ENCODE assay signal across 8 cellular contexts in the genomic region with DNA sequence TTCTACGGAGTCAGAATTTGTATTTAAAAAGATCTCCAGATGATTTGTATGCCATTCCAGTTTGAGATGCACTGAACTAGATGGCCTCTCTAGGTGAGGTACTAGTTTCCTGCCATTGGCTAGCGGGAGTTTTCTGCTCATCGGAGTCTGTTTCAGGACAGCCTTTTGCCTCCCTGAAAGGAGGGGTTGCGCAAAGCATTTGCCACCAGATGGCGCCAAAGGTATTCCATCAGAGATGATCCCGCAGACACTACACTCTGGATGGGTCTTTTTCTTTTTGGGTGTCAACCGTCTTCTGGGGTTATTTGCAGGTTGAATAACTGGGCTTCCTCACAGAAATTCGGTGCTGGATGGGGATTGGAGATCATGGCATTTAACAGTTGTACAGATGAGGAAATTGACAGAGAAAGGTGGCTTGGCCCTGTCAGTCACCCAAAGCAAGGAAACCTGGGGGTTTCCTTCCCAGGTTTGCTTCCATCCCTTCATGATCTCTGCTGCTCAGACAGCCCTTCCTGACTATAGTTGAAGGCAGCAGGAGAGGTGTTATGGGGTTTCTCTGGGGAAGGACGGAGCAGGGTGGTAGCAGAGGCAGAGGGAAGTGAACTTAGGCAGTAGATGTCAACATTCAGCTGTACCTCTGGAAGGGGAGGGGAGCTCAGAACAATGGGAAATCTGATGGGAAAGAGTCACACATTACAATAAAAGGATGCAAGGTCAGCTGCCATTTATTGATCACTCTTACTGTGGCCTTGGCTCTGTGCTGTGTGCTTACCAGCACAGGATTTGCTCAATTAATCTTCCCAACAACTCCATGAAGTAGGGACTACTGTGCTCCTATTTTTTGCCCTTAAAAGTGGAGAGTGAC.
DNase-seq lines count a peak whose midpoint lies in the region; ATAC-seq and TF ChIP-seq lines count a peak whose summit lies in the region.

No MANE protein-coding gene starts in this region.

- ATAC-seq in activated naive CD4-positive, alpha-beta T cell treated with anti-CD3 and anti-CD28 coated beads, Interleukin-2, amount 50 U/mL, for 72 hours = peak; percentile 90 to 92
- ATAC-seq in heart right ventricle = peak; percentile 73 to 89 (median 84)

- intact Hi-C loops in heart right ventricle (cut with DNase I) = loop anchor here (1.0 to 10.0 kb wide), 16 partner anchors 61 to 461 kb away; partner anchors contain the start of genes ME3 (in 4 of the 10) and PRSS23 (in 3 of the 10)

- no peaks in the 10 kb centered on the region for H3K27me3 ChIP-seq in heart right ventricle

- H3K4me1 ChIP-seq in HEK293 (ENCODE audit: control insufficient read depth, insufficient read depth, low read length) = peaks cover 4% of the 10 kb centered on the region; the same call in 1 of the 2 replicates
- peaks cover 12 to 55% (median 42%) of the 10 kb centered on the region in 9 donors for H3K4me1 ChIP-seq in heart right ventricle

- peak; percentile 83 for DNase-seq in NAMALWA (ENCODE audit: low spot score)
- peak; percentile 52 for DNase-seq in SKM-1 treated with dmso at 0.1 percent for 144 hours (lab: John Stamatoyannopoulos, UW; ENCODE audit: unreplicated experiment)
- DNase-seq in activated naive CD4-positive, alpha-beta T cell treated with anti-CD3 and anti-CD28 coated beads, Interleukin-2, amount 50 U/mL, for 72 hours (ENCODE audit: low spot score in 2 of 2) = peak; percentile 66 to 88
- DNase-seq in heart right ventricle = peak; percentile 76 to 90
- DNase-seq in retina = peak; percentile 84
- no peak for DNase-seq in cortex of kidney (lab: John Stamatoyannopoulos, UW)

- peak overlapping the region; percentile 12 to 58 for H3K27ac Mint-ChIP-seq in activated naive CD4-positive, alpha-beta T cell treated with anti-CD3 and anti-CD28 coated beads, Interleukin-2, amount 50 U/mL, for 72 hours

- TF ChIP-seq CTCF in GM12801 (IDR thresholded peaks at IDR 0.05; ENCODE audit: extremely low read depth, insufficient read length) (peak; percentile 79), HEK293 (tag by site-specific recombination; IDR thresholded peaks at IDR 0.05) (peak; percentile 67; the same call in 1 of the 2 replicates), heart right ventricle (IDR thresholded peaks at IDR 0.05) (peak; percentile 90 to 97 (median 94))

- CTCF ChIA-PET in HEK293 (lab: Yijun Ruan, JAX) = interaction anchor here (0.6 to 2.9 kb wide), 44 partner anchors 15 to 462 kb away, joined by 3 to 24 read pairs (median 4); no protein-coding TSS in a partner anchor

- H3K4me3 ChIP-seq in HEK293 (ENCODE audit: low read depth, low read length) (no peak overlapping the region), heart right ventricle (no peak overlapping the region)

- peaks cover 0 to 5% of the 10 kb centered on the region in 2 donors for H3K36me3 Mint-ChIP-seq in activated naive CD4-positive, alpha-beta T cell treated with anti-CD3 and anti-CD28 coated beads, Interleukin-2, amount 50 U/mL, for 72 hours

- H3K9me3 Mint-ChIP-seq in activated naive CD4-positive, alpha-beta T cell treated with anti-CD3 and anti-CD28 coated beads, Interleukin-2, amount 50 U/mL, for 72 hours = no peaks in the 10 kb centered on the region

- H3K36me3 ChIP-seq in HEK293 (ENCODE audit: control insufficient read depth in 2 of 2, insufficient read depth in 1 of 2, low read length in 2 of 2) = no peaks in the 10 kb centered on the region
- peaks cover 0 to 3% (median 0%) of the 10 kb centered on the region in 9 donors for H3K36me3 ChIP-seq in heart right ventricle

- POLR2A ChIA-PET in HEK293 (lab: Yijun Ruan, JAX) = interaction anchor here (0.6 to 1.2 kb wide), 3 partner anchors 103 to 334 kb away, joined by 3 to 8 read pairs (median 3); no protein-coding TSS in a partner anchor

- H3K9me3 ChIP-seq in HEK293 (ENCODE audit: control insufficient read depth, insufficient read depth, low read depth, low read length) = no peaks in the 10 kb centered on the region
- no peaks in the 10 kb centered on the region for H3K9me3 ChIP-seq in heart right ventricle

- WGBS in heart right ventricle, 2 donors = 16 to 18% methylated on average over 9 of the region's 9 CpGs

- H3K27ac ChIP-seq in HEK293 (ENCODE audit: extremely low read depth, low read depth, low read length) (no peak overlapping the region), heart right ventricle (peak overlapping the region in 6 of 10 donors; percentile 1 to 70 (median 28))

TF ChIP-seq in HEK293, 187 proteins besides CTCF, POLR2A, EP300 and RAD21 (continues in another document):
- TF ChIP-seq TCF7L2 (IDR thresholded peaks at IDR 0.05; ENCODE audit: borderline replicate concordance, low read depth, low read length) (no peak), ZNF654 (tag by site-specific recombination; IDR thresholded peaks at IDR 0.05; ENCODE audit: low read depth) (peak; percentile 89), ZNF639 (tag by site-specific recombination; IDR thresholded peaks at IDR 0.05) (no peak), ZNF660 (tag by site-specific recombination; IDR thresholded peaks at IDR 0.05) (peak; percentile 71; the same call in 1 of the 2 replicates), ZNF335 (tag by site-specific recombination; conservative IDR thresholded peaks at IDR 0.05) (no peak; the same call in 1 of the 2 replicates), ZNF112 (tag by site-specific recombination; IDR thresholded peaks at IDR 0.05) (no peak), ZNF10 (tag by site-specific recombination; IDR thresholded peaks at IDR 0.05) (no peak), ZNF426 (tag by site-specific recombination; IDR thresholded peaks at IDR 0.05) (no peak)
- TF ChIP-seq, protein P1, sequence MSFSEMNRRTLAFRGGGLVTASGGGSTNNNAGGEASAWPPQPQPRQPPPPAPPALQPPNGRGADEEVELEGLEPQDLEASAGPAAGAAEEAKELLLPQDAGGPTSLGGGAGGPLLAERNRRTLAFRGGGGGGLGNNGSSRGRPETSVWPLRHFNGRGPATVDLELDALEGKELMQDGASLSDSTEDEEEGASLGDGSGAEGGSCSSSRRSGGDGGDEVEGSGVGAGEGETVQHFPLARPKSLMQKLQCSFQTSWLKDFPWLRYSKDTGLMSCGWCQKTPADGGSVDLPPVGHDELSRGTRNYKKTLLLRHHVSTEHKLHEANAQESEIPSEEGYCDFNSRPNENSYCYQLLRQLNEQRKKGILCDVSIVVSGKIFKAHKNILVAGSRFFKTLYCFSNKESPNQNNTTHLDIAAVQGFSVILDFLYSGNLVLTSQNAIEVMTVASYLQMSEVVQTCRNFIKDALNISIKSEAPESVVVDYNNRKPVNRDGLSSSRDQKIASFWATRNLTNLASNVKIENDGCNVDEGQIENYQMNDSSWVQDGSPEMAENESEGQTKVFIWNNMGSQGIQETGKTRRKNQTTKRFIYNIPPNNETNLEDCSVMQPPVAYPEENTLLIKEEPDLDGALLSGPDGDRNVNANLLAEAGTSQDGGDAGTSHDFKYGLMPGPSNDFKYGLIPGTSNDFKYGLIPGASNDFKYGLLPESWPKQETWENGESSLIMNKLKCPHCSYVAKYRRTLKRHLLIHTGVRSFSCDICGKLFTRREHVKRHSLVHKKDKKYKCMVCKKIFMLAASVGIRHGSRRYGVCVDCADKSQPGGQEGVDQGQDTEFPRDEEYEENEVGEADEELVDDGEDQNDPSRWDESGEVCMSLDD (tag by site-specific recombination; IDR thresholded peaks at IDR 0.05) = no peak
- TF ChIP-seq, protein P2, sequence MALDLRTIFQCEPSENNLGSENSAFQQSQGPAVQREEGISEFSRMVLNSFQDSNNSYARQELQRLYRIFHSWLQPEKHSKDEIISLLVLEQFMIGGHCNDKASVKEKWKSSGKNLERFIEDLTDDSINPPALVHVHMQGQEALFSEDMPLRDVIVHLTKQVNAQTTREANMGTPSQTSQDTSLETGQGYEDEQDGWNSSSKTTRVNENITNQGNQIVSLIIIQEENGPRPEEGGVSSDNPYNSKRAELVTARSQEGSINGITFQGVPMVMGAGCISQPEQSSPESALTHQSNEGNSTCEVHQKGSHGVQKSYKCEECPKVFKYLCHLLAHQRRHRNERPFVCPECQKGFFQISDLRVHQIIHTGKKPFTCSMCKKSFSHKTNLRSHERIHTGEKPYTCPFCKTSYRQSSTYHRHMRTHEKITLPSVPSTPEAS (tag by site-specific recombination; IDR thresholded peaks at IDR 0.05) = no peak
- TF ChIP-seq, protein P3, sequence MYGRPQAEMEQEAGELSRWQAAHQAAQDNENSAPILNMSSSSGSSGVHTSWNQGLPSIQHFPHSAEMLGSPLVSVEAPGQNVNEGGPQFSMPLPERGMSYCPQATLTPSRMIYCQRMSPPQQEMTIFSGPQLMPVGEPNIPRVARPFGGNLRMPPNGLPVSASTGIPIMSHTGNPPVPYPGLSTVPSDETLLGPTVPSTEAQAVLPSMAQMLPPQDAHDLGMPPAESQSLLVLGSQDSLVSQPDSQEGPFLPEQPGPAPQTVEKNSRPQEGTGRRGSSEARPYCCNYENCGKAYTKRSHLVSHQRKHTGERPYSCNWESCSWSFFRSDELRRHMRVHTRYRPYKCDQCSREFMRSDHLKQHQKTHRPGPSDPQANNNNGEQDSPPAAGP (tag by site-specific recombination; IDR thresholded peaks at IDR 0.05) = 0 out of 2 replicates have a peak, but pooled peaks have one; percentile 20
- TF ChIP-seq, protein P4, sequence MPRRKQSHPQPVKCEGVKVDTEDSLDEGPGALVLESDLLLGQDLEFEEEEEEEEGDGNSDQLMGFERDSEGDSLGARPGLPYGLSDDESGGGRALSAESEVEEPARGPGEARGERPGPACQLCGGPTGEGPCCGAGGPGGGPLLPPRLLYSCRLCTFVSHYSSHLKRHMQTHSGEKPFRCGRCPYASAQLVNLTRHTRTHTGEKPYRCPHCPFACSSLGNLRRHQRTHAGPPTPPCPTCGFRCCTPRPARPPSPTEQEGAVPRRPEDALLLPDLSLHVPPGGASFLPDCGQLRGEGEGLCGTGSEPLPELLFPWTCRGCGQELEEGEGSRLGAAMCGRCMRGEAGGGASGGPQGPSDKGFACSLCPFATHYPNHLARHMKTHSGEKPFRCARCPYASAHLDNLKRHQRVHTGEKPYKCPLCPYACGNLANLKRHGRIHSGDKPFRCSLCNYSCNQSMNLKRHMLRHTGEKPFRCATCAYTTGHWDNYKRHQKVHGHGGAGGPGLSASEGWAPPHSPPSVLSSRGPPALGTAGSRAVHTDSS (tag by site-specific recombination; IDR thresholded peaks at IDR 0.05) = no peak
